33 cellular contexts compared by ENCODE assay signal in the genomic region with DNA sequence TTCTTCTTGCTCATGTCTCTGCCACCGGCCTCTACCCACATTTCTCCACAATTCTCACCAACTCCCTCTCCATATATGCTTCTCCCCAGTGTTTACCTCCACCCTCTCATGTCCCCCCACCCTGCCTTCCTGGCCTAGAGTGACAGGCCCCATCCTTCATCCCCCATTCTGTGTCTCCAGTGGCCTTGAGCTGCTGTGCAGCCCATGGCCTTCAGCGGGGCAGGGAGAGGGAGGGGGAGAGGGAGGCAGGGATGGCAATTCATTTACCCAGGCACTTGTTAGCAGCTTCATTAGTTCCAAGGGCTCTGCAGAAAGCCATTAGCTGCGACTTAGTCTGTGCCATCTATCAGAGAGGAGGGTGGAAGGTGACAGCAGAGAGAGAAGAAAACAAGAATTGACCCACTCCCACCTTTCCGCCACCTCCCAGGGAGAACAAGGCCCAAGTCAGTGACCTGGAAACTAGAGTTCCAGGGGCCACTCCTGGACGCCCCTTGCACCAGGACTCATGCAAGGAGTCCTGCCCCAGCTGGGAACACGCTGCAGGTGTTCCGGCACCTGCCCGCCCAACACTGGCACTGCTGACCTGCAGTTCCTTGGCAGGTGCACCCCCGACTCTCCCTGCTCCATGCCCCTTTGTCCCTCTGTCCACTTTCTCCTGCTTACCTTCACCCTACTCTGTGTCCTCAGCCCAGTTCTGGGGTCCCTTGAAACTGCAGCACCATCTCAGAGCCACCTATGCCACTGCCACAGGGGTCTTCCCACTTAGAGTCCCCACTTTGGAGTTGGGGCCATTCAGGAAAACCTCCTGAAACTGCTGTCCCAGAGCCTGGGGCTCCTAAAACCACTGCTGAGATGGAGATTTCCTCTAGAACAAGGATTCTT. TPM values are rescaled to one million over a fixed set of nuclear protein-coding genes. Genes with fewer than 3 reads are reported as not detected.
"Had no signal": no experiment of that assay in that cellular context is flagged by ENCODE, and none has a peak within 500 bp of the region (broad histone marks: within the 10 kb centered on the region; RNA-seq: fewer than 3 reads in every experiment).

No MANE protein-coding gene starts in this region.

- H3K4me1 Mint-ChIP-seq: endodermal cell; naive thymus-derived CD8-positive, alpha-beta T cell; stimulated activated memory B cell treated with anti-CD40 and anti-IgM and Interleukin-4, amounts not matched to agents 10 μg/mL and 1 μg/mL and 100 μg/mL, for 72 hours had no signal

- H3K27ac ChIP-seq: colonic mucosa, epithelial cell of prostate, gastrocnemius medialis, hepatocyte, lower lobe of right lung, sigmoid colon, testis, tibial artery, upper lobe of left lung had no signal

- H3K36me3 Mint-ChIP-seq: naive thymus-derived CD8-positive, alpha-beta T cell; stimulated activated memory B cell treated with anti-CD40 and anti-IgM and Interleukin-4, amounts not matched to agents 10 μg/mL and 1 μg/mL and 100 μg/mL, for 72 hours had no signal

- H3K4me3 Mint-ChIP-seq: dendritic cell treated with granulocyte-macrophage colony-stimulating factor and Interleukin-4, amounts not matched to agents 40 ng/mL and 50 ng/mL, for 4 days; endodermal cell; naive thymus-derived CD8-positive, alpha-beta T cell; nephron progenitor cell; stimulated activated memory B cell treated with anti-CD40 and anti-IgM and Interleukin-4, amounts not matched to agents 10 μg/mL and 1 μg/mL and 100 μg/mL, for 72 hours had no signal

- ATAC-seq: esophagus mucosa; gastrocnemius medialis; left cardiac atrium; left ventricle myocardium superior; lower lobe of right lung; naive thymus-derived CD8-positive, alpha-beta T cell; stimulated activated memory B cell treated with anti-CD40 and anti-IgM and Interleukin-4, amounts not matched to agents 10 μg/mL and 1 μg/mL and 100 μg/mL, for 72 hours; stimulated activated naive CD8-positive, alpha-beta T cell treated with anti-CD3 and anti-CD28 coated beads, Interleukin-15, Interleukin-2, amounts not matched to agents 100 U/mL and 50 U/mL, for 24 hours had no signal

- H2AFZ ChIP-seq: hepatocyte had no signal

- H3K27ac Mint-ChIP-seq: dendritic cell treated with granulocyte-macrophage colony-stimulating factor and Interleukin-4, amounts not matched to agents 40 ng/mL and 50 ng/mL, for 4 days; endodermal cell; nephron progenitor cell; stimulated activated memory B cell treated with anti-CD40 and anti-IgM and Interleukin-4, amounts not matched to agents 10 μg/mL and 1 μg/mL and 100 μg/mL, for 72 hours had no signal

- H3K4me3 ChIP-seq: colonic mucosa, gastrocnemius medialis, hepatocyte, lower lobe of right lung, sigmoid colon, testis, tibial artery, upper lobe of left lung had no signal

- H3K27me3 ChIP-seq: testis, upper lobe of left lung had no signal

- H3K9me3 Mint-ChIP-seq: dendritic cell treated with granulocyte-macrophage colony-stimulating factor and Interleukin-4, amounts not matched to agents 40 ng/mL and 50 ng/mL, for 4 days; endodermal cell; naive thymus-derived CD8-positive, alpha-beta T cell; nephron progenitor cell; stimulated activated memory B cell treated with anti-CD40 and anti-IgM and Interleukin-4, amounts not matched to agents 10 μg/mL and 1 μg/mL and 100 μg/mL, for 72 hours had no signal

- H3K79me2 ChIP-seq: hepatocyte had no signal

- DNase-seq: colonic mucosa; effector CD8-positive, alpha-beta T cell; endodermal cell; foreskin fibroblast; gastrocnemius medialis; head of caudate nucleus; left cardiac atrium; left ventricle myocardium superior; lower lobe of right lung; naive thymus-derived CD8-positive, alpha-beta T cell; nephron progenitor cell; nucleus accumbens; sigmoid colon; stimulated activated CD4-positive, alpha-beta T cell treated with anti-CD3 and anti-CD28 coated beads, Interleukin-2, amount 100 ng/mL, for 24 hours; stimulated activated CD4-positive, alpha-beta T cell treated with anti-CD3 and anti-CD28 coated beads, Interleukin-4, amount 100 ng/mL, for 24 hours; stimulated activated naive CD8-positive, alpha-beta T cell treated with anti-CD3 and anti-CD28 coated beads, Interleukin-15, Interleukin-2, amounts not matched to agents 100 U/mL and 50 U/mL, for 24 hours; substantia nigra; testis; tibial artery; upper lobe of left lung had no signal

- H3K9me3 ChIP-seq: colonic mucosa, gastrocnemius medialis, lower lobe of right lung, sigmoid colon, testis, tibial artery, upper lobe of left lung had no signal

- H3K4me1 ChIP-seq: colonic mucosa, gastrocnemius medialis, lower lobe of right lung, sigmoid colon, testis, tibial artery, upper lobe of left lung had no signal

- H3K4me2 ChIP-seq: hepatocyte had no signal

- H3K36me3 ChIP-seq: colonic mucosa, gastrocnemius medialis, lower lobe of right lung, sigmoid colon, tibial artery, upper lobe of left lung had no signal

RNA-seq across cellular contexts. Expression of a gene that starts 23.5 kb away (rescaled TPM):
- total RNA-seq: cerebellum; esophagus mucosa; gastrocnemius medialis; hepatocyte; kidney epithelial cell; left cardiac atrium; left ventricle myocardium superior; lower lobe of right lung; mesenteric fat pad; naive thymus-derived CD8-positive, alpha-beta T cell; osteocyte; pulmonary artery endothelial cell; skeletal muscle tissue had no signal
- polyA plus RNA-seq: naive thymus-derived CD8-positive, alpha-beta T cell had no signal

RNA-seq across cellular contexts. Expression of a gene that starts 34.9 kb away (rescaled TPM):
- total RNA-seq: cerebellum; endodermal cell; esophagus mucosa; gastrocnemius medialis; glomerular endothelial cell; hepatocyte; kidney epithelial cell; left cardiac atrium; left ventricle myocardium superior; lower lobe of right lung; mesenteric fat pad; myocyte; naive thymus-derived CD8-positive, alpha-beta T cell; osteocyte; pulmonary artery endothelial cell; sigmoid colon; skeletal muscle tissue; testis; upper lobe of left lung had no signal
- polyA plus RNA-seq: hepatocyte; naive thymus-derived CD8-positive, alpha-beta T cell; sigmoid colon had no signal
